ENCODE assay signal across 16 cellular contexts in the genomic region with DNA sequence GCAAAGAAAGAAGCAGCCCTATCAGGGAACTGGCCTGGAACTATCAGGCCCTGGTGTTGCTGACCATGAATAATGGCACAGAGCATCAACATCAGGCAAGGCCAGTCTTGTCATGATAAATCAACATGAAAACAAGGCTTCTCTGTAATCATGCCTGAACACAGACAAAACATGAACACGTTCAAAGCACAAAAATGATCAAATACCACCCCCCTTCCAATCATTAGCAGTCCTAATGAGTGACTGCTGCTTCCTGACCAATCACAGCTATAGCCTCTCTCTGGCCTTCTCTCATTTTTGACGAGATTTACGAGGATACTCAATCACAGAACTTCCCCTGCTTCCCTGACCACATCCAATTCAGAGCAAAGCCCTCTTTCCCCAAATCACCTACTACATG. TPM values are rescaled to one million over a fixed set of nuclear protein-coding genes. Genes with fewer than 3 reads are reported as not detected.
DNase-seq lines count a peak whose midpoint lies in the region; ATAC-seq and TF ChIP-seq lines count a peak whose summit lies in the region.
"Had no signal": no experiment of that assay in that cellular context is flagged by ENCODE, and none has a peak within 500 bp of the region (broad histone marks: within the 10 kb centered on the region; RNA-seq: fewer than 3 reads in every experiment).

No MANE protein-coding gene starts in this region.

- no peaks in the 10 kb centered on the region for H3K9me3 ChIP-seq in neural progenitor cell (ENCODE audit: low read depth)
- H3K9me3 ChIP-seq: esophagus squamous epithelium had no signal

- peak overlapping the region; percentile 84 for H3K27ac Mint-ChIP-seq in activated T-helper 1 cell treated with anti-CD3 and anti-CD28 coated beads, Interleukin-12 subunit alpha, Interleukin-12 subunit beta, Interleukin-2, Interleukin-4 antibody, amounts not matched to agents 30 ng/mL and 10 ng/mL and 1 ng/mL, durations not matched to agents 14 hours and 24 hours and 36 hours
- H3K27ac Mint-ChIP-seq in neural progenitor cell: no peak overlapping the region
- H3K27ac Mint-ChIP-seq: progenitor cell of endocrine pancreas had no signal

- peak overlapping the region; percentile 91 for H3K4me3 Mint-ChIP-seq in activated T-helper 1 cell treated with anti-CD3 and anti-CD28 coated beads, Interleukin-12 subunit alpha, Interleukin-12 subunit beta, Interleukin-2, Interleukin-4 antibody, amounts not matched to agents 30 ng/mL and 10 ng/mL and 1 ng/mL, durations not matched to agents 14 hours and 24 hours and 36 hours
- H3K4me3 Mint-ChIP-seq in neural progenitor cell: peak overlapping the region; percentile 5

- H3K27me3 Mint-ChIP-seq in activated T-helper 1 cell treated with anti-CD3 and anti-CD28 coated beads, Interleukin-12 subunit alpha, Interleukin-12 subunit beta, Interleukin-2, Interleukin-4 antibody, amounts not matched to agents 30 ng/mL and 10 ng/mL and 1 ng/mL, durations not matched to agents 14 hours and 24 hours and 36 hours (ENCODE audit: insufficient read depth): peaks cover 31% of the 10 kb centered on the region
- H3K27me3 Mint-ChIP-seq in neural progenitor cell (ENCODE audit: insufficient read depth, low read depth): peaks cover 7% of the 10 kb centered on the region

- peaks cover 7% of the 10 kb centered on the region for H3K36me3 Mint-ChIP-seq in activated T-helper 1 cell treated with anti-CD3 and anti-CD28 coated beads, Interleukin-12 subunit alpha, Interleukin-12 subunit beta, Interleukin-2, Interleukin-4 antibody, amounts not matched to agents 30 ng/mL and 10 ng/mL and 1 ng/mL, durations not matched to agents 14 hours and 24 hours and 36 hours (ENCODE audit: low read depth)
- H3K36me3 Mint-ChIP-seq in neural progenitor cell: no peaks in the 10 kb centered on the region

- no peak overlapping the region for H3K27ac ChIP-seq in neural progenitor cell
- H3K27ac ChIP-seq in coronary artery: no peak overlapping the region

- H3K4me3 ChIP-seq in GM12864 (ENCODE audit: low read depth, low read length) (peak overlapping the region; percentile 37; the same call in 1 of the 2 replicates), neural progenitor cell (no peak overlapping the region), coronary artery (no peak overlapping the region)
- H3K4me3 ChIP-seq: esophagus squamous epithelium had no signal

- ATAC-seq in GM18909 (IDR thresholded peaks at IDR 0.05; ENCODE audit: poor library complexity, unreplicated experiment) (peak; percentile 7), HG02970 (IDR thresholded peaks at IDR 0.05; ENCODE audit: low FRiP score, unreplicated experiment) (no peak)

- no peaks in the 10 kb centered on the region for H4K20me1 ChIP-seq in neural progenitor cell (ENCODE audit: low read depth)

- H3F3A ChIP-seq in neural progenitor cell (ENCODE audit: low read depth): no peaks in the 10 kb centered on the region

- peaks cover 18% of the 10 kb centered on the region for H3K4me1 ChIP-seq in neural progenitor cell

- no peak overlapping the region for H3K4me2 ChIP-seq in neural progenitor cell

- H3K9ac ChIP-seq in neural progenitor cell: no peak overlapping the region

- no peaks in the 10 kb centered on the region for H3K9me3 Mint-ChIP-seq in activated T-helper 1 cell treated with anti-CD3 and anti-CD28 coated beads, Interleukin-12 subunit alpha, Interleukin-12 subunit beta, Interleukin-2, Interleukin-4 antibody, amounts not matched to agents 30 ng/mL and 10 ng/mL and 1 ng/mL, durations not matched to agents 14 hours and 24 hours and 36 hours
- no peaks in the 10 kb centered on the region for H3K9me3 Mint-ChIP-seq in neural progenitor cell

- H3K36me3 ChIP-seq in neural progenitor cell: no peaks in the 10 kb centered on the region
- H3K36me3 ChIP-seq: esophagus squamous epithelium had no signal

- TF ChIP-seq CTCF in GM12864 (IDR thresholded peaks at IDR 0.05; ENCODE audit: low read depth, low read length, missing control alignments): no peak
- TF ChIP-seq CTCF in neural progenitor cell (IDR thresholded peaks at IDR 0.05): no peak
- TF ChIP-seq CTCF in coronary artery (IDR thresholded peaks at IDR 0.05): no peak

- H3K4me1 Mint-ChIP-seq in activated T-helper 1 cell treated with anti-CD3 and anti-CD28 coated beads, Interleukin-12 subunit alpha, Interleukin-12 subunit beta, Interleukin-2, Interleukin-4 antibody, amounts not matched to agents 30 ng/mL and 10 ng/mL and 1 ng/mL, durations not matched to agents 14 hours and 24 hours and 36 hours (ENCODE audit: low read depth): peaks cover 38% of the 10 kb centered on the region
- peaks cover 13% of the 10 kb centered on the region for H3K4me1 Mint-ChIP-seq in neural progenitor cell

- DNase-seq in GM12864 (ENCODE audit: low read depth): no peak
- no peak for DNase-seq in activated T-helper 1 cell treated with anti-CD3 and anti-CD28 coated beads, Interleukin-12 subunit alpha, Interleukin-12 subunit beta, Interleukin-2, Interleukin-4 antibody, amounts not matched to agents 30 ng/mL and 10 ng/mL and 1 ng/mL, durations not matched to agents 14 hours and 24 hours and 36 hours (ENCODE audit: low spot score)
- DNase-seq in neural progenitor cell (ENCODE audit: low spot score): no peak
- DNase-seq in coronary artery (ENCODE audit: low spot score): no peak
- no peak for DNase-seq in SK-N-DZ (ENCODE audit: low spot score)
- DNase-seq: central memory CD4-positive, alpha-beta T cell; DMS 273 treated with DMSO at 0.1 percent for 48 hours; esophagus squamous epithelium; midbrain; NCI-H1048; NCI-H446 treated with DMSO at 0.1 percent for 48 hours; RPMI8226; stimulated activated CD4-positive, alpha-beta T cell treated with anti-CD3 and anti-CD28 coated beads, Interleukin-4, amount 100 ng/mL, for 4 hours had no signal

- no peaks in the 10 kb centered on the region for H3K79me2 ChIP-seq in neural progenitor cell (ENCODE audit: low read depth)

- intact Hi-C loops in activated T-helper 1 cell treated with anti-CD3 and anti-CD28 coated beads, Interleukin-12 subunit alpha, Interleukin-12 subunit beta, Interleukin-2, Interleukin-4 antibody, amounts not matched to agents 30 ng/mL and 10 ng/mL and 1 ng/mL, durations not matched to agents 14 hours and 24 hours and 36 hours (cut with micrococcal nuclease): loop anchor here (1.0 to 10.0 kb wide), 12 partner anchors 28 to 1223 kb away; partner anchors contain the start of gene TRA2A

- H2AFZ ChIP-seq in neural progenitor cell (replicated peaks): no peak overlapping the region

- peaks cover 40% of the 10 kb centered on the region for H3K27me3 ChIP-seq in neural progenitor cell

RNA-seq across cellular contexts. Expression of gene GSDME, which starts 2.2 kb away (rescaled TPM):
- total RNA-seq in activated T-helper 1 cell treated with anti-CD3 and anti-CD28 coated beads, Interleukin-12 subunit alpha, Interleukin-12 subunit beta, Interleukin-2, Interleukin-4 antibody, amounts not matched to agents 30 ng/mL and 10 ng/mL and 1 ng/mL, durations not matched to agents 14 hours and 24 hours and 36 hours: 10.6 and 11.0 TPM in 2 replicates
- 12.8 and 15.5 TPM in 2 replicates for total RNA-seq in neural progenitor cell (ENCODE audit: low replicate concordance)
- polyA plus RNA-seq in SK-N-DZ (2014; cell fraction: cytosol; rRNA removed): 10.7 and 12.8 TPM in 2 replicates
- 29.3 and 42.4 TPM in 2 replicates for polyA plus RNA-seq in SK-N-DZ (2014; cell fraction: nucleus; rRNA removed)
